In genomic region chr2:74715071-74715791, GRCh38 we compare ENCODE assay signal across 8 cellular contexts.
DNase-seq lines count a peak whose midpoint lies in the region; ATAC-seq and TF ChIP-seq lines count a peak whose summit lies in the region.

No MANE protein-coding gene starts in this region.

- peak; percentile 96 for TF ChIP-seq CTCF in RWPE2 (IDR thresholded peaks at IDR 0.05; ENCODE audit: poor library complexity, severe bottlenecking)

- no peaks in the 10 kb centered on the region for H3K27me3 ChIP-seq in RWPE2 (ENCODE audit: insufficient read depth, poor library complexity, severe bottlenecking)
- H3K27me3 ChIP-seq in neuronal stem cell (ENCODE audit: control insufficient read depth in 3 of 3, insufficient read depth in 3 of 3, low read depth in 1 of 3, low read length in 3 of 3): peaks cover 0 to 20% (median 0%) of the 10 kb centered on the region in 3 experiments

- H3K14ac ChIP-seq in neuronal stem cell (ENCODE audit: low read length): peak overlapping the region; percentile 39

- H2BK120ac ChIP-seq in neuronal stem cell (ENCODE audit: low read depth, low read length): no peak overlapping the region

- H2BK12ac ChIP-seq in neuronal stem cell (ENCODE audit: low read length): peak overlapping the region; percentile 4

- peak; percentile 84 for ATAC-seq in RWPE2 (ENCODE audit: low read depth)

- H3K4ac ChIP-seq in neuronal stem cell (ENCODE audit: low read length): no peak overlapping the region

- H2AFZ ChIP-seq in neuronal stem cell (ENCODE audit: low read length): peak overlapping the region; percentile 97

- H3K9ac ChIP-seq in neuronal stem cell (ENCODE audit: low read depth, low read length, poor library complexity): peak overlapping the region; percentile 74

- DNase-seq in EH (ENCODE audit: low read depth) (peak; percentile 80), GOT3 (lab: John Stamatoyannopoulos, UW) (peak; percentile 58), LHCN-M2 (ENCODE audit: low read depth) (peak; percentile 68), RWPE2 (ENCODE audit: low spot score) (peak; percentile 71), activated gamma-delta T cell (lab: John Stamatoyannopoulos, UW) (peak; percentile 21), foreskin melanocyte (peak; percentile 75), neuronal stem cell (ENCODE audit: low spot score) (peak; percentile 83), stromal cell of bone marrow (ENCODE audit: low read depth) (peak; percentile 69)

- no peak overlapping the region for H2AK5ac ChIP-seq in neuronal stem cell (ENCODE audit: low read depth, low read length)

- H3K36me3 ChIP-seq in RWPE2 (ENCODE audit: low read depth): no peaks in the 10 kb centered on the region
- no peaks in the 10 kb centered on the region for H3K36me3 ChIP-seq in neuronal stem cell (replicated peaks in 1 of 2; ENCODE audit: control insufficient read depth in 2 of 2, insufficient read depth in 2 of 2, low read length in 2 of 2)

- H3K4me1 ChIP-seq in RWPE2 (ENCODE audit: insufficient read depth, poor library complexity, severe bottlenecking): peaks cover 8% of the 10 kb centered on the region
- H3K4me1 ChIP-seq in neuronal stem cell (ENCODE audit: control insufficient read depth in 2 of 2, insufficient read depth in 1 of 2, low read depth in 1 of 2, low read length in 2 of 2): peaks cover 0 to 1% of the 10 kb centered on the region in 2 donors

- H3K18ac ChIP-seq in neuronal stem cell (ENCODE audit: low read length): peak overlapping the region; percentile 74

- H3K79me1 ChIP-seq in neuronal stem cell (ENCODE audit: low read depth, low read length): no peaks in the 10 kb centered on the region

- no CpG with 5 or more reads among the region's 56 CpGs for whole genome bisulfite sequencing in neuronal stem cell (ENCODE audit: extremely low coverage in 2 of 2, insufficient read length in 2 of 2, insufficient replicate concordance in 1 of 2), 2 donors

- H3K9me3 ChIP-seq in RWPE2 (ENCODE audit: severe bottlenecking) (no peaks in the 10 kb centered on the region), neuronal stem cell (replicated peaks in 1 of 2; ENCODE audit: control insufficient read depth in 2 of 2, insufficient read depth in 1 of 2, low read depth in 1 of 2, low read length in 2 of 2) (no peaks in the 10 kb centered on the region)

- H3K4me3 ChIP-seq in RWPE2 (ENCODE audit: severe bottlenecking) (peak overlapping the region; percentile 41), neuronal stem cell (ENCODE audit: low read length in 2 of 2) (peak overlapping the region; percentile 58 to 82)

- H4K91ac ChIP-seq in neuronal stem cell (ENCODE audit: low read depth, low read length, poor library complexity): no peak overlapping the region

- peak overlapping the region; percentile 48 for H4K8ac ChIP-seq in neuronal stem cell (ENCODE audit: low read depth, low read length)

- H3K27ac ChIP-seq in RWPE2 (ENCODE audit: poor library complexity, severe bottlenecking) (peak overlapping the region; percentile 54), neuronal stem cell (replicated peaks; ENCODE audit: low read length) (no peak overlapping the region)

- peak overlapping the region; percentile 67 for H3K23ac ChIP-seq in neuronal stem cell (ENCODE audit: low read depth, low read length, poor library complexity)

- peak overlapping the region; percentile 93 for H2BK15ac ChIP-seq in neuronal stem cell (ENCODE audit: low read length)

- peak overlapping the region; percentile 97 for H3K4me2 ChIP-seq in neuronal stem cell (ENCODE audit: insufficient read depth, low read length, poor library complexity, severe bottlenecking)

- peak overlapping the region; percentile 46 for H2BK5ac ChIP-seq in neuronal stem cell (ENCODE audit: low read length)

Comparison
In these comparisons a context has a peak if more than half of its experiments do, and no peak if none do; other contexts are left out.
1. DNase-seq: peak in every context shown above with its lines; median percentile 83 in neuronal stem cell; 80 in EH; 75 in foreskin melanocyte; 71 in RWPE2; 69 in stromal cell of bone marrow; 68 in LHCN-M2; 58 in GOT3; 21 in activated gamma-delta T cell.